Comparison of ENCODE assay signal across 1 cellular context in the genomic region with DNA sequence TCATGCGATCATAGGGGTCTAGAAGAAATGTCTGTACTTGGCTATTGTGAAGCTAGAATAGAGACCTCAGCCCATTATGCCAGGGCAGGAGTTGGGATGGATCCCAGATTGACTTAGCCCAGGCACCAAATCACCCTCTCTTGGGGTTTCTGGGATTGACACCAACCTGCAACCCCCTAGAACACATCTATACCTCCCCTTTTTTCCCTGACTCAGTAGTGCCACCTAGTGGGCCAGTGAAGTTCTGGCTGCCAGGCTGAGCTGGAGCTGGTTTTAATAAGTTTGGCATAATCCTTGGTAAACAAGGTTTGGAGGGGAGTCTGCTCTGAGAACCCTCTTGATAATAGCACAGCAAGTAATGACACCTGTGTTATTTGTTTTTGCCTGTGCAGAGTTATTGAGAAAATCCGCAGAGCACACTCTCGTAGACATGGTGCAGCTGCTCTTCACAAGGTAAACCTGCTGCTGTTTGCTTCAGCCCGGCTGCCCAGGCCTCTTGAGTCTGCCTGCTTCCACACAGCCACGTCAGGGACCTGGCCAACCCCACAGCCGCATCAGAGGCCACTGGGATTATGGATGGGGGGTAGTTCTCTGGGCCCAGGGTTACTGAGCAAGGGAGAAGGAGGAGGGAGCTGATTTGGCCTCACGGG.
TF ChIP-seq lines count a peak whose summit lies in the region.

No MANE protein-coding gene starts in this region.

TF ChIP-seq in K562, 482 proteins besides CTCF, POLR2A, EP300 and RAD21 (continued from another document):
- TF ChIP-seq, protein P1, sequence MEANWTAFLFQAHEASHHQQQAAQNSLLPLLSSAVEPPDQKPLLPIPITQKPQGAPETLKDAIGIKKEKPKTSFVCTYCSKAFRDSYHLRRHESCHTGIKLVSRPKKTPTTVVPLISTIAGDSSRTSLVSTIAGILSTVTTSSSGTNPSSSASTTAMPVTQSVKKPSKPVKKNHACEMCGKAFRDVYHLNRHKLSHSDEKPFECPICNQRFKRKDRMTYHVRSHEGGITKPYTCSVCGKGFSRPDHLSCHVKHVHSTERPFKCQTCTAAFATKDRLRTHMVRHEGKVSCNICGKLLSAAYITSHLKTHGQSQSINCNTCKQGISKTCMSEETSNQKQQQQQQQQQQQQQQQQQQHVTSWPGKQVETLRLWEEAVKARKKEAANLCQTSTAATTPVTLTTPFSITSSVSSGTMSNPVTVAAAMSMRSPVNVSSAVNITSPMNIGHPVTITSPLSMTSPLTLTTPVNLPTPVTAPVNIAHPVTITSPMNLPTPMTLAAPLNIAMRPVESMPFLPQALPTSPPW (CRISPR knock-in tag; IDR thresholded peaks at IDR 0.05): no peak
